ENCODE assay signal across 8 cellular contexts in genomic region chr17:64448665-64449512, GRCh38. TPM values are rescaled to one million over a fixed set of nuclear protein-coding genes. Genes with fewer than 3 reads are reported as not detected.
DNase-seq lines count a peak whose midpoint lies in the region; ATAC-seq, FAIRE-seq and TF ChIP-seq lines count a peak whose summit lies in the region.

TSS of gene MILR1 (plus strand) at chr17:64449115. CDS start at chr17:64449169, 54 bp downstream.

- peak within 1 kb of the TSS; percentile 62 for H2AFZ ChIP-seq in astrocyte (ENCODE audit: low read depth, low read length)
- no peak within 1 kb of the TSS for H2AFZ ChIP-seq in H9 (ENCODE audit: low read length)

- H2BK120ac ChIP-seq in H9 (ENCODE audit: low read depth, low read length, poor library complexity, severe bottlenecking) = no peak within 1 kb of the TSS

- H3K27me3 ChIP-seq in astrocyte (ENCODE audit: insufficient read depth, low read length) (no peaks in the 10 kb centered on the region), upper lobe of right lung (no peaks in the 10 kb centered on the region), H9 (ENCODE audit: insufficient read depth, low read length) (no peaks in the 10 kb centered on the region)

- TF ChIP-seq CTCF in astrocyte (IDR thresholded peaks at IDR 0.05; ENCODE audit: insufficient read depth, low read depth, low read length) (no peak), upper lobe of right lung (IDR thresholded peaks at IDR 0.05) (no peak), H9 (conservative IDR thresholded peaks at IDR 0.05) (no peak)

- peak within 1 kb of the TSS; percentile 27 to 93 (median 89) for H3K4me3 Mint-ChIP-seq in IgD-negative memory B cell
- H3K4me3 Mint-ChIP-seq in astrocyte (ENCODE audit: unreplicated experiment) = no peak within 1 kb of the TSS
- no peak within 1 kb of the TSS for H3K4me3 Mint-ChIP-seq in H9

- no peak within 1 kb of the TSS for H3T11ph ChIP-seq in H9 (ENCODE audit: low read length)

- H3K9me3 Mint-ChIP-seq in IgD-negative memory B cell (no peaks in the 10 kb centered on the region), astrocyte (ENCODE audit: unreplicated experiment) (no peaks in the 10 kb centered on the region), H9 (no peaks in the 10 kb centered on the region)

- H2BK12ac ChIP-seq in H9 (ENCODE audit: insufficient read length, low read depth, low read length) = no peak within 1 kb of the TSS

- H3K18ac ChIP-seq in H9 (ENCODE audit: insufficient read length, low read depth, low read length) = no peak within 1 kb of the TSS

- H3K4me1 ChIP-seq in astrocyte (ENCODE audit: insufficient read depth, low read length) (peaks cover 3% of the 10 kb centered on the region), upper lobe of right lung (peaks cover 10% of the 10 kb centered on the region), H9 (ENCODE audit: insufficient read depth, low read length) (no peaks in the 10 kb centered on the region)

- H3K36me3 Mint-ChIP-seq in IgD-negative memory B cell = peaks cover 2% of the 10 kb centered on the region
- no peaks in the 10 kb centered on the region for H3K36me3 Mint-ChIP-seq in astrocyte (ENCODE audit: low read depth, unreplicated experiment)
- H3K36me3 Mint-ChIP-seq in H9 (ENCODE audit: insufficient read depth in 1 of 3, low read depth in 3 of 3) = no peaks in the 10 kb centered on the region

- no CpG with 5 or more reads among the region's 10 CpGs for WGBS in H9 (ENCODE audit: extremely low coverage, insufficient read length, low lambda C conversion rate)

- no peak within 1 kb of the TSS for H3K14ac ChIP-seq in H9 (ENCODE audit: insufficient read depth, low read length)

- H3K79me2 ChIP-seq in astrocyte (ENCODE audit: insufficient read depth, low read length) = no peaks in the 10 kb centered on the region
- no peaks in the 10 kb centered on the region for H3K79me2 ChIP-seq in H9 (ENCODE audit: insufficient read depth, low read length)

- intact Hi-C loops in upper lobe of right lung (cut with DNase I) = no loop called here

- no peak within 1 kb of the TSS for H3K4ac ChIP-seq in H9 (ENCODE audit: low read depth, low read length)

- no peak within 1 kb of the TSS for H3K23ac ChIP-seq in H9 (ENCODE audit: insufficient read length, low read depth, low read length)

- H2BK15ac ChIP-seq in H9 (ENCODE audit: low read depth, low read length) = no peak within 1 kb of the TSS

- peak within 1 kb of the TSS; percentile 29 for H3K4me3 ChIP-seq in astrocyte (ENCODE audit: insufficient read depth, low read depth, low read length)
- H3K4me3 ChIP-seq in upper lobe of right lung = peak within 1 kb of the TSS; percentile 37

- peak within 1 kb of the TSS; percentile 50 to 97 (median 68) for H3K27ac Mint-ChIP-seq in IgD-negative memory B cell
- peak within 1 kb of the TSS; percentile 77 for H3K27ac Mint-ChIP-seq in astrocyte (ENCODE audit: unreplicated experiment)
- H3K27ac Mint-ChIP-seq in H9 = 0 out of 7 replicates have a peak within 1 kb of the TSS, but pooled peaks of 1 of the 3 experiments have one; percentile 39

- H3K36me3 ChIP-seq in astrocyte (ENCODE audit: insufficient read depth, low read length) (no peaks in the 10 kb centered on the region), upper lobe of right lung (no peaks in the 10 kb centered on the region)

- H3K9ac ChIP-seq in astrocyte (ENCODE audit: low read length) (no peak within 1 kb of the TSS), H9 (ENCODE audit: extremely low read depth, insufficient read length, low read length) (no peak within 1 kb of the TSS)

- no peak within 1 kb of the TSS for H4K8ac ChIP-seq in H9 (replicated peaks; ENCODE audit: insufficient read length, low read depth, low read length)

- peaks cover 8 to 16% (median 12%) of the 10 kb centered on the region in 3 donors for H3K4me1 Mint-ChIP-seq in IgD-negative memory B cell
- peaks cover 6% of the 10 kb centered on the region for H3K4me1 Mint-ChIP-seq in astrocyte (ENCODE audit: low read depth, unreplicated experiment)
- no peaks in the 10 kb centered on the region for H3K4me1 Mint-ChIP-seq in H9

- H4K5ac ChIP-seq in H9 (ENCODE audit: insufficient read length, low read depth, low read length) = no peak within 1 kb of the TSS

- no peak for FAIRE-seq in astrocyte (lab: Jason Lieb, UNC)

- H3K27me3 Mint-ChIP-seq in IgD-negative memory B cell (no peaks in the 10 kb centered on the region), astrocyte (ENCODE audit: low read depth, unreplicated experiment) (no peaks in the 10 kb centered on the region), H9 (ENCODE audit: low read depth) (no peaks in the 10 kb centered on the region)

- H2BK20ac ChIP-seq in H9 (ENCODE audit: low read depth, low read length, poor library complexity, severe bottlenecking) = no peak within 1 kb of the TSS

- H3K4me2 ChIP-seq in astrocyte (ENCODE audit: low read length) (peak within 1 kb of the TSS; percentile 78), H9 (ENCODE audit: insufficient read depth, insufficient read length, low read length) (no peak within 1 kb of the TSS)

- H2BK5ac ChIP-seq in H9 (ENCODE audit: insufficient read length, low read length) = no peak within 1 kb of the TSS

- no peaks in the 10 kb centered on the region for H3K23me2 ChIP-seq in H9 (ENCODE audit: insufficient read length, low read depth, low read length, poor library complexity, severe bottlenecking)

- DNase-seq in GDM1 (lab: John Stamatoyannopoulos, UW) = peak; percentile 92
- DNase-seq in astrocyte (ENCODE audit: low read depth) = peak; percentile 93
- DNase-seq in left lobe of liver (ENCODE audit: low spot score) = no peak
- DNase-seq in upper lobe of right lung = no peak
- no peak for DNase-seq in H9
- no peak for DNase-seq in DMS79 (lab: John Stamatoyannopoulos, UW)

- H3K79me1 ChIP-seq in H9 (ENCODE audit: insufficient read depth, low read depth, low read length, poor library complexity, severe bottlenecking) = no peaks in the 10 kb centered on the region

- no peak within 1 kb of the TSS for H3K27ac ChIP-seq in astrocyte (ENCODE audit: low read depth, low read length)
- H3K27ac ChIP-seq in upper lobe of right lung = peak within 1 kb of the TSS; percentile 80
- no peak within 1 kb of the TSS for H3K27ac ChIP-seq in H9 (ENCODE audit: insufficient read length, low read depth, low read length)

- H3K9me3 ChIP-seq in astrocyte (ENCODE audit: insufficient read depth, low read depth, low read length) = no peaks in the 10 kb centered on the region
- H3K9me3 ChIP-seq in upper lobe of right lung = no peaks in the 10 kb centered on the region
- H3K9me3 ChIP-seq in H9 (ENCODE audit: control insufficient read depth, low read depth, low read length) = no peaks in the 10 kb centered on the region

- H3K56ac ChIP-seq in H9 (ENCODE audit: insufficient read length, low read depth, low read length) = no peak within 1 kb of the TSS

- ATAC-seq in left lobe of liver = peak; percentile 54
- peak; percentile 96 for ATAC-seq in upper lobe of right lung
- no peak for ATAC-seq in HG03565 (IDR thresholded peaks at IDR 0.05; ENCODE audit: unreplicated experiment)

- H4K20me1 ChIP-seq in astrocyte (ENCODE audit: insufficient read depth, low read length) = no peaks in the 10 kb centered on the region
- H4K20me1 ChIP-seq in H9 (ENCODE audit: control insufficient read depth, insufficient read depth, insufficient read length) = no peaks in the 10 kb centered on the region

- no peak within 1 kb of the TSS for H4K91ac ChIP-seq in H9 (ENCODE audit: insufficient read length, low read depth, low read length)

- H2AK5ac ChIP-seq in H9 (ENCODE audit: insufficient read length, low read length) = no peak within 1 kb of the TSS

RNA-seq across cellular contexts. Expression of gene MILR1, which starts in this region (rescaled TPM):
- polyA plus RNA-seq in IgD-negative memory B cell = 1.9 TPM
- total RNA-seq in astrocyte (0.91 and 1.9 TPM in 2 replicates), left lobe of liver (0.33 TPM), upper lobe of right lung (17.9 TPM), H9 (2021) (not detected in 2 replicates)

Comparison
In these comparisons a context has a peak if more than half of its experiments do, and no peak if none do; other contexts are left out.
1. Peak in ATAC-seq in left lobe of liver; RNA of the gene not detected or under 1 TPM.
2. DNase-seq: peak in GDM1 (single experiment) and astrocyte (single experiment); none in left lobe of liver (single experiment), upper lobe of right lung (single experiment), H9 (single experiment) and DMS79 (single experiment).
3. H3K4me3 Mint-ChIP-seq: peak in IgD-negative memory B cell (4 of 4); none in astrocyte (single experiment) and H9 (0 of 2).